In genomic region chr5:43000198-43000840, GRCh38 we compare ENCODE assay signal across 11 cellular contexts. TPM values are rescaled to one million over a fixed set of nuclear protein-coding genes. Genes with fewer than 3 reads are reported as not detected.
DNase-seq lines count a peak whose midpoint lies in the region; ATAC-seq, FAIRE-seq and TF ChIP-seq lines count a peak whose summit lies in the region.
"Had no signal": no experiment of that assay in that cellular context is flagged by ENCODE, and none has a peak within 500 bp of the region (broad histone marks: within the 10 kb centered on the region; RNA-seq: fewer than 3 reads in every experiment).

No MANE protein-coding gene starts in this region.

- TF ChIP-seq CTCF in coronary artery (IDR thresholded peaks at IDR 0.05) (no peak), HepG2 (CRISPR knock-in tag; IDR thresholded peaks at IDR 0.05) (peak; percentile 14; the same call in 1 of the 2 replicates), upper lobe of right lung (IDR thresholded peaks at IDR 0.05) (no peak), WERI-Rb-1 (IDR thresholded peaks at IDR 0.05; ENCODE audit: low read depth, low read length) (no peak)

- peak overlapping the region; percentile 28 for H2AFZ ChIP-seq in HepG2 (ENCODE audit: low read length)

- POLR2A ChIA-PET in HepG2 (lab: Yijun Ruan, JAX) = interaction anchor here (1.9 kb wide), 1 partner anchor 19 kb away, joined by 10 read pairs; no protein-coding TSS in a partner anchor

- H3K79me2 ChIP-seq in HepG2 (ENCODE audit: insufficient read depth, low read length) = no peaks in the 10 kb centered on the region

- peak overlapping the region; percentile 66 for H3K4me3 ChIP-seq in coronary artery
- peak overlapping the region; percentile 52 to 67 (median 60) for H3K4me3 ChIP-seq in HepG2 (replicated peaks in 1 of 3; ENCODE audit: insufficient read depth in 1 of 3, low read depth in 2 of 3, low read length in 3 of 3)
- peak overlapping the region; percentile 24 for H3K4me3 ChIP-seq in upper lobe of right lung
- H3K4me3 ChIP-seq in WERI-Rb-1 (ENCODE audit: low read depth, low read length) = no peak overlapping the region

- no peak for ATAC-seq in activated T-cell treated with anti-CD3 and anti-CD28 coated beads, Interleukin-2, amount 50 U/mL, for 72 hours (replicated peaks in 1 of 2)
- ATAC-seq in HepG2 = peak; percentile 90
- ATAC-seq in upper lobe of right lung = peak; percentile 64
- ATAC-seq: HCT116 had no signal

- in situ Hi-C loops in HepG2 (cut with HindIII; ENCODE audit: extremely low pct_ligation_motif_present, low pct_unique_long_range_greater_than_20kb) = loop anchor here (25.0 kb wide), 1 partner anchor 188 kb away; the partner anchor contains the start of gene SELENOP

- H3K27me3 ChIP-seq in HepG2 (ENCODE audit: control insufficient read depth in 1 of 2, insufficient read depth in 2 of 2, low read length in 2 of 2) (no peaks in the 10 kb centered on the region), upper lobe of right lung (peaks cover 86% of the 10 kb centered on the region), WERI-Rb-1 (ENCODE audit: insufficient read depth, low read depth, severe bottlenecking) (peaks cover 74% of the 10 kb centered on the region)

- peaks cover 13% of the 10 kb centered on the region for H3K27me3 Mint-ChIP-seq in activated T-cell treated with anti-CD3 and anti-CD28 coated beads, Interleukin-2, amount 50 U/mL, for 72 hours (ENCODE audit: low read depth)

- peak overlapping the region; percentile 53 to 60 for H3K4me3 Mint-ChIP-seq in activated T-cell treated with anti-CD3 and anti-CD28 coated beads, Interleukin-2, amount 50 U/mL, for 72 hours

- intact Hi-C loops in HepG2 (cut with micrococcal nuclease; ENCODE audit: unreplicated experiment) (no loop called here), upper lobe of right lung (cut with DNase I) (no loop called here)

- H3K9ac ChIP-seq in HepG2 (ENCODE audit: insufficient read depth, low read depth, low read length) = peak overlapping the region; percentile 57

- no peak for DNase-seq in activated T-cell treated with anti-CD3 and anti-CD28 coated beads, Interleukin-2, amount 50 U/mL, for 72 hours
- DNase-seq in activated T-cell treated with anti-CD3 and anti-CD28 coated beads for 4 hours (no peak), coronary artery (ENCODE audit: low spot score) (no peak), HepG2 (ENCODE audit: low spot score) (no peak), upper lobe of right lung (no peak), foreskin melanocyte (no peak), amniotic stem cell (lab: John Stamatoyannopoulos, UW) (no peak), WERI-Rb-1 (no peak)

- H4K20me1 ChIP-seq in HepG2 (ENCODE audit: insufficient read depth, low read length) = no peaks in the 10 kb centered on the region

- peak overlapping the region; percentile 76 for H3K4me2 ChIP-seq in HepG2 (ENCODE audit: low read depth, low read length)

- no peak for TF ChIP-seq RAD21 in HepG2 (CRISPR knock-in tag; IDR thresholded peaks at IDR 0.05)

- H3K4me1 Mint-ChIP-seq in activated T-cell treated with anti-CD3 and anti-CD28 coated beads, Interleukin-2, amount 50 U/mL, for 72 hours (ENCODE audit: low read depth) = peaks cover 15% of the 10 kb centered on the region

- H3K9me3 ChIP-seq in HepG2 (ENCODE audit: low read length) = no peaks in the 10 kb centered on the region
- H3K9me3 ChIP-seq in upper lobe of right lung = no peaks in the 10 kb centered on the region
- peaks cover 1% of the 10 kb centered on the region for H3K9me3 ChIP-seq in WERI-Rb-1 (ENCODE audit: severe bottlenecking)

- CTCF ChIA-PET in HepG2 (lab: Yijun Ruan, JAX; ENCODE audit: low intra/inter-chr PET ratio, low total read pairs) = no interaction called here

- H3K36me3 ChIP-seq in HepG2 (replicated peaks in 1 of 2; ENCODE audit: control insufficient read depth in 1 of 2, insufficient read depth in 2 of 2, low read length in 2 of 2) (no peaks in the 10 kb centered on the region), upper lobe of right lung (no peaks in the 10 kb centered on the region), WERI-Rb-1 (no peaks in the 10 kb centered on the region)

- no TSS peak for BruUV-seq in HepG2 (replicated peaks; lab: Mats Ljungman, UMichigan)

- FAIRE-seq in HepG2 (lab: Jason Lieb, UNC) = no peak
- FAIRE-seq: RCC 7860 had no signal

- peak overlapping the region; percentile 33 to 70 for H3K27ac ChIP-seq in coronary artery
- H3K27ac ChIP-seq in HepG2 (ENCODE audit: extremely low read length, insufficient read depth, low read length) = no peak overlapping the region
- H3K27ac ChIP-seq in upper lobe of right lung = no peak overlapping the region
- no peak overlapping the region for H3K27ac ChIP-seq in WERI-Rb-1
- H3K27ac ChIP-seq: C4-2B had no signal

- TF ChIP-seq POLR2A in HepG2 (IDR thresholded peaks at IDR 0.05; ENCODE audit: insufficient read depth in 1 of 2, low read depth in 2 of 2, low read length in 2 of 2) = no peak

- H3K36me3 Mint-ChIP-seq in activated T-cell treated with anti-CD3 and anti-CD28 coated beads, Interleukin-2, amount 50 U/mL, for 72 hours (ENCODE audit: insufficient read depth in 2 of 2) = no peaks in the 10 kb centered on the region

- WGBS in HepG2 (ENCODE audit: low lambda C conversion rate) = 2% methylated on average over 16 of the region's 39 CpGs

- H3K4me1 ChIP-seq in HepG2 (ENCODE audit: insufficient read depth, low read length) = peaks cover 12% of the 10 kb centered on the region
- peaks cover 6% of the 10 kb centered on the region for H3K4me1 ChIP-seq in upper lobe of right lung

- H3K27ac Mint-ChIP-seq in activated T-cell treated with anti-CD3 and anti-CD28 coated beads, Interleukin-2, amount 50 U/mL, for 72 hours = peak overlapping the region; percentile 2

- no peaks in the 10 kb centered on the region for H3K9me3 Mint-ChIP-seq in activated T-cell treated with anti-CD3 and anti-CD28 coated beads, Interleukin-2, amount 50 U/mL, for 72 hours

- no peak for TF ChIP-seq EP300 in HepG2 (IDR thresholded peaks at IDR 0.05; ENCODE audit: low read depth in 2 of 2, low read length in 2 of 2)
- TF ChIP-seq EP300 in HepG2 (CRISPR knock-in tag; IDR thresholded peaks at IDR 0.05; ENCODE audit: borderline replicate concordance) = no peak

TF ChIP-seq in HepG2, 621 proteins besides CTCF, POLR2A, EP300 and RAD21 (continues in another document):
- TF ChIP-seq FIP1L1 (IDR thresholded peaks at IDR 0.05; ENCODE audit: borderline replicate concordance, insufficient read depth, low read depth, low read length) (no peak), MYPOP (CRISPR knock-in tag; IDR thresholded peaks at IDR 0.05) (peak; percentile 72; the same call in 1 of the 2 replicates), ZNF761 (CRISPR knock-in tag; conservative IDR thresholded peaks at IDR 0.05) (no peak), NR3C1 (CRISPR knock-in tag; IDR thresholded peaks at IDR 0.05) (no peak), CCAR2 (optimal IDR thresholded peaks at IDR 0.05; ENCODE audit: low read depth, low read length) (no peak), ZNF160 (CRISPR knock-in tag; IDR thresholded peaks at IDR 0.05) (0 out of 2 replicates have a peak, but pooled peaks have one; percentile 36)

RNA-seq across cellular contexts. Expression of gene ANXA2R, which starts 39.8 kb away (rescaled TPM):
- 10 to 100 TPM in 1 of 2 donors, 1 to 10 TPM in 1; 9.9 to 10.0 TPM for total RNA-seq in activated T-cell treated with anti-CD3 and anti-CD28 coated beads, Interleukin-2, amount 50 U/mL, for 72 hours
- total RNA-seq in HepG2 (2016; rRNA removed; fragmentation: Illumina TruSeq; extraction: Trizol) (0.76 and 0.95 TPM in 2 replicates), upper lobe of right lung (4.8 TPM)
- 0.40 and 0.53 TPM in 2 replicates for total RNA-seq in HepG2 (2016; cell fraction: cytosol; rRNA removed; fragmentation: Illumina TruSeq; extraction: Trizol; ENCODE audit: low read depth)
- 0.58 and 0.74 TPM in 2 replicates for total RNA-seq in HepG2 (2016; cell fraction: insoluble cytoplasmic fraction; rRNA removed; fragmentation: Illumina TruSeq; extraction: Trizol)
- 0.65 TPM in 2 replicates for total RNA-seq in HepG2 (2016; cell fraction: membrane; rRNA removed; fragmentation: Illumina TruSeq; extraction: Trizol)
- total RNA-seq in HepG2 (2016; cell fraction: nucleus; rRNA removed; fragmentation: Illumina TruSeq; extraction: Trizol) = 1.5 and 1.8 TPM in 2 replicates
- 1.3 TPM in 2 replicates for polyA plus RNA-seq in HepG2 (2011; rRNA removed)
- 0.90 and 1.1 TPM in 2 replicates for polyA plus RNA-seq in HepG2 (2011; cell fraction: cytosol; rRNA removed)
- polyA plus RNA-seq in HepG2 (2011; cell fraction: nucleus; rRNA removed) = 2.6 and 2.7 TPM in 2 replicates
- polyA plus RNA-seq in HepG2 (2012) = 0.52 and 0.67 TPM in 2 replicates
- polyA plus RNA-seq in HepG2 (2016; cell fraction: cytosol; fragmentation: Illumina TruSeq; extraction: Trizol; ENCODE audit: low read depth) = 0.37 and 0.41 TPM in 2 replicates
- polyA plus RNA-seq in HepG2 (2016; cell fraction: insoluble cytoplasmic fraction; fragmentation: Illumina TruSeq; extraction: Trizol; ENCODE audit: low read depth) = 0.28 and 0.72 TPM in 2 replicates
- polyA plus RNA-seq in HepG2 (2016; cell fraction: membrane; fragmentation: Illumina TruSeq; extraction: Trizol; ENCODE audit: low read depth) = 0.34 and 0.62 TPM in 2 replicates
- polyA plus RNA-seq in HepG2 (2016; cell fraction: nucleus; fragmentation: Illumina TruSeq; extraction: Trizol; ENCODE audit: insufficient read depth, low read depth) = 1.2 and 1.5 TPM in 2 replicates
- 1.5 and 11.0 TPM in 2 replicates for polyA minus RNA-seq in HepG2 (2011; rRNA and poly(A)+ RNA removed; ENCODE audit: low replicate concordance)
- polyA minus RNA-seq in HepG2 (2011; cell fraction: cytosol; rRNA and poly(A)+ RNA removed) = 0.49 TPM in 1 of 2 replicates, not detected in the other
- 3.9 and 4.5 TPM in 2 replicates for polyA minus RNA-seq in HepG2 (2011; cell fraction: nucleus; rRNA and poly(A)+ RNA removed)

Comparison
In these comparisons a context has a peak if more than half of its experiments do, and no peak if none do; other contexts are left out.
1. ATAC-seq: peak in HepG2 (single experiment) and upper lobe of right lung (single experiment); none in activated T-cell treated with anti-CD3 and anti-CD28 coated beads, Interleukin-2, amount 50 U/mL, for 72 hours (0 of 2).
2. H3K27ac ChIP-seq: peak in coronary artery (2 of 2); none in HepG2 (single experiment), upper lobe of right lung (single experiment) and WERI-Rb-1 (single experiment).